Comparison of ENCODE assay signal across 21 cellular contexts in the genomic region with DNA sequence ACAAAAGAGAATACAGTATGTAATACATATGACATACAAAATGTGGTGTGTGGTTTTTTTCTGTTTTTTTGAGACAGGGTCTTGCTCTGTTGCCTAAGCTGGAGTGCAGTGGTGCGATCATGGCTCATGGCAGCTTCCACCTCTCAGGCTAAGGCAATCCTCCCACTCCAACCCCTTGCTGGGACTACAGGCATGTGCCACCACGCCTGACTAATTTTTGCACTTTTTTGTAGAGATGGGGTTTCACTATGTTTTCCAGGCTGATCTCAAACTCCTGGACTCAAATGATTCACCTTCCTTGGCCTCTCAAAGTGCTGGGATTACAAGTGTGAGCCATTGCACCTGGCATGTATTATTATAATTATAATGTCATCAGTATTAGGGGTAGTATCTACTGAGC. TPM values are rescaled to one million over a fixed set of nuclear protein-coding genes. Genes with fewer than 3 reads are reported as not detected.
DNase-seq lines count a peak whose midpoint lies in the region; ATAC-seq and TF ChIP-seq lines count a peak whose summit lies in the region.
"Had no signal": no experiment of that assay in that cellular context is flagged by ENCODE, and none has a peak within 500 bp of the region (broad histone marks: within the 10 kb centered on the region; RNA-seq: fewer than 3 reads in every experiment).

No MANE protein-coding gene starts in this region.

- H3K27ac Mint-ChIP-seq in naive B cell: peak overlapping the region; percentile 52 to 96 (median 92)
- H3K27ac Mint-ChIP-seq: activated CD4-positive, alpha-beta memory T cell treated with anti-CD3 and anti-CD28 coated beads, Interleukin-2, amount 10 ng/mL, durations not matched to agents 7 days and 5 days; activated naive CD8-positive, alpha-beta T cell treated with anti-CD3 and anti-CD28 coated beads for 36 hours; activated T-cell treated with anti-CD3 and anti-CD28 coated beads, Interleukin-2, amount 50 U/mL, for 24 hours; HFFc6; natural killer cell had no signal

- no peaks in the 10 kb centered on the region for H3K9me3 Mint-ChIP-seq in naive B cell
- H3K9me3 Mint-ChIP-seq: activated CD4-positive, alpha-beta memory T cell treated with anti-CD3 and anti-CD28 coated beads, Interleukin-2, amount 10 ng/mL, durations not matched to agents 7 days and 5 days; activated naive CD8-positive, alpha-beta T cell treated with anti-CD3 and anti-CD28 coated beads for 36 hours; activated T-cell treated with anti-CD3 and anti-CD28 coated beads, Interleukin-2, amount 50 U/mL, for 24 hours; HFFc6; natural killer cell had no signal

- CTCF ChIA-PET in RWPE1 (lab: Yijun Ruan, JAX): no interaction called here

- peaks cover 26 to 60% (median 33%) of the 10 kb centered on the region in 3 donors for H3K4me1 Mint-ChIP-seq in naive B cell
- H3K4me1 Mint-ChIP-seq: activated CD4-positive, alpha-beta memory T cell treated with anti-CD3 and anti-CD28 coated beads, Interleukin-2, amount 10 ng/mL, durations not matched to agents 7 days and 5 days; activated naive CD8-positive, alpha-beta T cell treated with anti-CD3 and anti-CD28 coated beads for 36 hours; natural killer cell had no signal

- no peak overlapping the region for H3K27ac ChIP-seq in RWPE1

- POLR2A ChIA-PET in RWPE1 (lab: Yijun Ruan, JAX; ENCODE audit: low non-redundant PET): no interaction called here

- no peaks in the 10 kb centered on the region for H3K27me3 Mint-ChIP-seq in naive B cell
- H3K27me3 Mint-ChIP-seq: activated CD4-positive, alpha-beta memory T cell treated with anti-CD3 and anti-CD28 coated beads, Interleukin-2, amount 10 ng/mL, durations not matched to agents 7 days and 5 days; activated naive CD8-positive, alpha-beta T cell treated with anti-CD3 and anti-CD28 coated beads for 36 hours; activated T-cell treated with anti-CD3 and anti-CD28 coated beads, Interleukin-2, amount 50 U/mL, for 24 hours had no signal

- peaks cover 0 to 21% of the 10 kb centered on the region in 2 donors for H3K36me3 Mint-ChIP-seq in naive B cell

- peak overlapping the region in 6 of 8 donors; percentile 12 to 83 (median 57) for H3K4me3 Mint-ChIP-seq in naive B cell
- H3K4me3 Mint-ChIP-seq: activated CD4-positive, alpha-beta memory T cell treated with anti-CD3 and anti-CD28 coated beads, Interleukin-2, amount 10 ng/mL, durations not matched to agents 7 days and 5 days; activated naive CD8-positive, alpha-beta T cell treated with anti-CD3 and anti-CD28 coated beads for 36 hours; activated T-cell treated with anti-CD3 and anti-CD28 coated beads, Interleukin-2, amount 50 U/mL, for 24 hours; HFFc6; natural killer cell had no signal

- ATAC-seq in GM18907 (IDR thresholded peaks at IDR 0.05; ENCODE audit: unreplicated experiment) (peak; percentile 16), GM21717 (IDR thresholded peaks at IDR 0.05; ENCODE audit: unreplicated experiment) (peak; percentile 31), naive B cell (ENCODE audit: low read depth in 2 of 2) (peak; percentile 1 to 11), HG03521 (IDR thresholded peaks at IDR 0.05; ENCODE audit: unreplicated experiment) (no peak), HG03280 (IDR thresholded peaks at IDR 0.05; ENCODE audit: unreplicated experiment) (no peak)
- ATAC-seq: K562 had no signal

- TF ChIP-seq CTCF in RWPE1 (conservative IDR thresholded peaks at IDR 0.05; ENCODE audit: low read depth): no peak

- DNase-seq in NCI-H82 (lab: John Stamatoyannopoulos, UW): peak; percentile 52
- peak; percentile 8 for DNase-seq in naive B cell
- DNase-seq in NCI-H1105 treated with DMSO at 0.1 percent for 48 hours (lab: John Stamatoyannopoulos, UW): no peak
- DNase-seq in RWPE1 (ENCODE audit: low spot score): no peak
- DNase-seq: activated CD4-positive, alpha-beta memory T cell treated with anti-CD3 and anti-CD28 coated beads, Interleukin-2, amount 10 ng/mL, durations not matched to agents 7 days and 5 days; activated naive CD8-positive, alpha-beta T cell treated with anti-CD3 and anti-CD28 coated beads for 36 hours; activated T-cell treated with anti-CD3 and anti-CD28 coated beads, Interleukin-2, amount 50 U/mL, for 24 hours; Calu3; HFFc6; kidney; mesendoderm; natural killer cell; NCI-H187 treated with DMSO at 0.1 percent for 48 hours; NCI-H446; stimulated activated CD4-positive, alpha-beta T cell treated with anti-CD3 and anti-CD28 coated beads, Interleukin-4, amount 100 ng/mL, for 1 hour; T-helper 1 cell had no signal

RNA-seq across cellular contexts. Expression of a gene that starts 38.9 kb away (rescaled TPM):
- polyA plus RNA-seq in naive B cell (ENCODE audit: low read depth in 6 of 6): 10 to 100 TPM in 3 of 6 donors, 1 to 10 TPM in 3; 7.2 to 13.2 (median 9.9) TPM

RNA-seq across cellular contexts. Expression of a gene that starts 39.0 kb away (rescaled TPM):
- polyA plus RNA-seq in naive B cell (ENCODE audit: low read depth in 6 of 6): 10 to 100 TPM in 4 of 6 donors, 1 to 10 TPM in 2; 7.8 to 21.6 (median 11.4) TPM

RNA-seq across cellular contexts. Expression of a gene that starts 52.9 kb away (rescaled TPM):
- polyA plus RNA-seq in naive B cell (ENCODE audit: low read depth in 6 of 6): under 1 TPM in 1 of 6 donors, not detected in 5; 0.30 TPM

RNA-seq across cellular contexts. Expression of a gene that starts 58.8 kb away (rescaled TPM):
- 10 to 100 TPM in 4 of 6 donors, 1 to 10 TPM in 2; 5.7 to 17.9 (median 14.9) TPM for polyA plus RNA-seq in naive B cell (ENCODE audit: low read depth in 6 of 6)

Comparison
In these comparisons a context has a peak if more than half of its experiments do, and no peak if none do; other contexts are left out.
1. ATAC-seq: peak in GM18907 (single experiment), GM21717 (single experiment) and naive B cell (2 of 2); none in HG03521 (single experiment) and HG03280 (single experiment).
2. DNase-seq: peak in NCI-H82 (single experiment) and naive B cell (single experiment); none in NCI-H1105 treated with DMSO at 0.1 percent for 48 hours (single experiment) and RWPE1 (single experiment).